12 cellular contexts compared by ENCODE assay signal in the genomic region with DNA sequence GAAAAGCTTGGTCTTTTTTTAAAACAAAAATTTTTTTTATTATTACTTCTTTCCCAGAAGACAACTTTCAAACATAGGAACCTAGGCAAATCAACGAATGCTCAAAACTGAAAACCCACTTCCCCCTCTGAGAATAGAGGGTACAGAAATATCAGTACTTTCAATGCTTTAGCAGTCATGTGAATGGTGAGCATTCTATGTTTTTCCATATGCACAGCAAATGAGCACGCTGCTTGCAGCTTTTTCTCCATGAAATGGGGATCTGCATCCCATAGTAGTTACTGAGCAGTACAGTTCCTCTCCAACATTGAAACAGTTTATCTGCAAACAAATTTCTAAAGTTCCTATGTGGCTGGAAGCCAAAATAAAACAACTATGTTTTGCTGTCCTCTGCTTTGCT.
DNase-seq lines count a peak whose midpoint lies in the region; ATAC-seq, FAIRE-seq and TF ChIP-seq lines count a peak whose summit lies in the region.
"Had no signal": no experiment of that assay in that cellular context is flagged by ENCODE, and none has a peak within 500 bp of the region (broad histone marks: within the 10 kb centered on the region; RNA-seq: fewer than 3 reads in every experiment).

No MANE protein-coding gene starts in this region.

- H3K36me3 ChIP-seq in K562 (ENCODE audit: control insufficient read depth, insufficient read depth, low read length): no peaks in the 10 kb centered on the region
- H3K36me3 ChIP-seq: upper lobe of left lung had no signal

- ATAC-seq in GM18502 (IDR thresholded peaks at IDR 0.05; ENCODE audit: poor library complexity, unreplicated experiment) (peak; percentile 90), HG03066 (IDR thresholded peaks at IDR 0.05; ENCODE audit: low read depth, unreplicated experiment) (peak; percentile 76), K562 (no peak)

- no peaks in the 10 kb centered on the region for H3K27me3 Mint-ChIP-seq in progenitor cell of endocrine pancreas
- H3K27me3 Mint-ChIP-seq in chondrocyte (ENCODE audit: low read depth): no peaks in the 10 kb centered on the region

- H3K27ac Mint-ChIP-seq in progenitor cell of endocrine pancreas (no peak overlapping the region), chondrocyte (ENCODE audit: unreplicated experiment) (no peak overlapping the region)

- POLR2A ChIA-PET in K562 (lab: Yijun Ruan, JAX): interaction anchor here (1.4 to 1.9 kb wide), 2 partner anchors 9 to 19 kb away, joined by 4 to 6 read pairs; no protein-coding TSS in a partner anchor

- peak; percentile 44 for DNase-seq in GM20000 (ENCODE audit: low spot score)
- no peak for DNase-seq in K562 (ENCODE audit: extremely low read depth in 1 of 4, low spot score in 3 of 4)
- DNase-seq in stimulated activated CD4-positive, alpha-beta T cell treated with anti-CD3 and anti-CD28 coated beads, Interleukin-2, amount 100 ng/mL, for 24 hours: no peak
- no peak for DNase-seq in DMS 273 treated with DMSO at 0.1 percent for 48 hours (lab: John Stamatoyannopoulos, UW)
- no peak for DNase-seq in progenitor cell of endocrine pancreas (ENCODE audit: low spot score, unreplicated experiment)
- no peak for DNase-seq in chondrocyte (ENCODE audit: low spot score)
- DNase-seq: GDM1, NCI-H524 treated with DMSO at 0.1 percent for 48 hours, upper lobe of left lung had no signal

- TF ChIP-seq CTCF in GM20000 (IDR thresholded peaks at IDR 0.05; ENCODE audit: extremely low read depth, missing control alignments) (no peak), K562 (IDR thresholded peaks at IDR 0.05 in 2 of 3, conservative IDR thresholded peaks at IDR 0.05 in 1 of 3; ENCODE audit: insufficient read depth in 2 of 3, low read depth in 1 of 3, low read length in 3 of 3) (no peak), progenitor cell of endocrine pancreas (IDR thresholded peaks at IDR 0.05; ENCODE audit: unreplicated experiment) (no peak), chondrocyte (IDR thresholded peaks at IDR 0.05) (no peak)

- H3K9me3 Mint-ChIP-seq in progenitor cell of endocrine pancreas (ENCODE audit: low read depth): peaks cover 4% of the 10 kb centered on the region
- no peaks in the 10 kb centered on the region for H3K9me3 Mint-ChIP-seq in chondrocyte (ENCODE audit: low read depth)

- no peak overlapping the region for H3K9ac ChIP-seq in K562 (ENCODE audit: insufficient read depth in 1 of 2, low read depth in 2 of 2, low read length in 2 of 2)

- H3K4me3 Mint-ChIP-seq in progenitor cell of endocrine pancreas (ENCODE audit: low read depth): no peak overlapping the region
- H3K4me3 Mint-ChIP-seq in chondrocyte (ENCODE audit: unreplicated experiment): no peak overlapping the region

- no peak for TF ChIP-seq POLR2A in K562 (conservative IDR thresholded peaks at IDR 0.05)

- WGBS in K562 (ENCODE audit: insufficient coverage, low coverage, missing lambda C conversion rate): 41% methylated on average over 2 of the region's 2 CpGs

- no peak overlapping the region for H3K4me2 ChIP-seq in K562 (ENCODE audit: insufficient read depth, low read length)

- H3K4me3 ChIP-seq in K562: no peak overlapping the region
- H3K4me3 ChIP-seq: upper lobe of left lung had no signal

- peak overlapping the region; percentile 33 for H2AFZ ChIP-seq in K562 (ENCODE audit: low read depth, low read length)

- H3K4me1 Mint-ChIP-seq in progenitor cell of endocrine pancreas (ENCODE audit: low read depth) (peaks cover 26% of the 10 kb centered on the region), chondrocyte (ENCODE audit: low read depth) (peaks cover 6% of the 10 kb centered on the region)

- 0 out of 2 replicates have a peak, but pooled peaks cover 2% of the 10 kb centered on the region for H3K9me3 ChIP-seq in K562 (replicated peaks; ENCODE audit: control insufficient read depth, insufficient read depth, low read depth, low read length)
- H3K9me3 ChIP-seq: upper lobe of left lung had no signal

- BruUV-seq in K562 (replicated peaks; lab: Mats Ljungman, UMichigan): no TSS peak

- CTCF ChIA-PET in K562 (lab: Yijun Ruan, JAX; ENCODE audit: low intra/inter-chr PET ratio): no interaction called here

- no peaks in the 10 kb centered on the region for H4K20me1 ChIP-seq in K562 (replicated peaks; ENCODE audit: control insufficient read depth, insufficient read depth, low read length)

- peaks cover 28 to 69% of the 10 kb centered on the region in 2 experiments for H3K4me1 ChIP-seq in K562 (replicated peaks in 1 of 2; ENCODE audit: control insufficient read depth in 2 of 2, insufficient read depth in 2 of 2, low read length in 2 of 2)

- no peak overlapping the region for H3K27ac ChIP-seq in K562 (ENCODE audit: extremely low read depth, low read depth, low read length)
- H3K27ac ChIP-seq: VCaP had no signal

- no peaks in the 10 kb centered on the region for H3K27me3 ChIP-seq in K562 (ENCODE audit: control insufficient read depth in 2 of 2, insufficient read depth in 2 of 2, low read length in 2 of 2)
- H3K27me3 ChIP-seq: upper lobe of left lung had no signal

- intact Hi-C loops in K562 (cut with micrococcal nuclease): loop anchor here (2.0 kb wide), 1 partner anchor 17 kb away; no protein-coding TSS in a partner anchor

- no peaks in the 10 kb centered on the region for H3K79me2 ChIP-seq in K562 (ENCODE audit: control insufficient read depth, insufficient read depth, low read length)

- H3K9me1 ChIP-seq in K562 (ENCODE audit: control insufficient read depth, insufficient read depth, low read length): no peaks in the 10 kb centered on the region

- TF ChIP-seq RAD21 in K562 (CRISPR knock-in tag; conservative IDR thresholded peaks at IDR 0.05 in 1 of 2, IDR thresholded peaks at IDR 0.05 in 1 of 2): no peak

- no peak for FAIRE-seq in K562 (lab: Jason Lieb, UNC)

- in situ Hi-C loops in K562 (cut with MboI): no loop called here

- no peak for TF ChIP-seq EP300 in K562 (IDR thresholded peaks at IDR 0.05; ENCODE audit: low read length)

- H3K36me3 Mint-ChIP-seq in progenitor cell of endocrine pancreas (ENCODE audit: insufficient read depth): no peaks in the 10 kb centered on the region
- H3K36me3 Mint-ChIP-seq in chondrocyte (ENCODE audit: low read depth): peaks cover 1% of the 10 kb centered on the region

TF ChIP-seq in K562, 482 proteins besides CTCF, POLR2A, EP300 and RAD21 (continues in another document):
- TF ChIP-seq CEBPZ (IDR thresholded peaks at IDR 0.05; ENCODE audit: borderline replicate concordance, low read depth, low read length) (no peak), PKNOX1 (IDR thresholded peaks at IDR 0.05) (no peak), ZNF699 (CRISPR knock-in tag; IDR thresholded peaks at IDR 0.05; ENCODE audit: insufficient replicate concordance) (no peak), SPI1 (IDR thresholded peaks at IDR 0.05; ENCODE audit: borderline replicate concordance, low read depth, low read length) (peak; percentile 39; the same call in 1 of the 2 replicates), MED1 (CRISPR knock-in tag; IDR thresholded peaks at IDR 0.05; ENCODE audit: borderline replicate concordance) (no peak), ZHX1 (conservative IDR thresholded peaks at IDR 0.05; ENCODE audit: low read length) (no peak)
